ENCODE assay signal across 28 cellular contexts in genomic region chr11:94801866-94802460, GRCh38. TPM values are rescaled to one million over a fixed set of nuclear protein-coding genes. Genes with fewer than 3 reads are reported as not detected.
DNase-seq lines count a peak whose midpoint lies in the region; TF ChIP-seq lines count a peak whose summit lies in the region.
"Had no signal": no experiment of that assay in that cellular context is flagged by ENCODE, and none has a peak within 500 bp of the region (broad histone marks: within the 10 kb centered on the region; RNA-seq: fewer than 3 reads in every experiment).

No MANE protein-coding gene starts in this region.

- intact Hi-C loops in esophagus muscularis mucosa (cut with DNase I) (no loop called here), ovary (cut with DNase I) (no loop called here)

- H3K4me3 ChIP-seq in esophagus muscularis mucosa (no peak overlapping the region), right atrium auricular region (no peak overlapping the region), rectal smooth muscle tissue (ENCODE audit: low read length) (no peak overlapping the region), ovary (no peak overlapping the region)
- H3K4me3 ChIP-seq: adrenal gland; BLaER1 treated with 17β-estradiol and CSF1 and Interleukin-3, amounts not matched to agents 10 nM and 100 nM; body of pancreas; dorsolateral prefrontal cortex; SJCRH30; smooth muscle cell; thyroid gland had no signal

- TF ChIP-seq CTCF in esophagus muscularis mucosa (IDR thresholded peaks at IDR 0.05) (no peak), right atrium auricular region (IDR thresholded peaks at IDR 0.05) (no peak), ovary (IDR thresholded peaks at IDR 0.05) (no peak)

- H3K36me3 ChIP-seq in esophagus muscularis mucosa (peaks cover 0 to 45% (median 23%) of the 10 kb centered on the region in 4 donors), right atrium auricular region (peaks cover 19% of the 10 kb centered on the region), rectal smooth muscle tissue (ENCODE audit: control insufficient read depth, insufficient read depth, low read length) (no peaks in the 10 kb centered on the region), ovary (no peaks in the 10 kb centered on the region)

- DNase-seq in esophagus muscularis mucosa (ENCODE audit: extremely low spot score) (no peak), right atrium auricular region (ENCODE audit: low spot score) (no peak), ovary (no peak), NCI-H2196 (lab: John Stamatoyannopoulos, UW; ENCODE audit: unreplicated experiment) (no peak), RKO (ENCODE audit: low spot score) (no peak), SW480 (ENCODE audit: low spot score) (no peak)
- DNase-seq: activated CD4-positive, alpha-beta T cell treated with anti-CD3 and anti-CD28 coated beads for 4 hours; activated CD8-positive, alpha-beta T cell treated with anti-CD3 and anti-CD28 coated beads, Interleukin-2, amount 10 ng/mL, durations not matched to agents 7 days and 5 days; activated naive CD4-positive, alpha-beta T cell treated with anti-CD3 and anti-CD28 coated beads, Interleukin-2, amount 10 ng/mL, durations not matched to agents 7 days and 5 days; adrenal gland; body of pancreas; cerebellar nuclear complex; COR-L47; HCEC 1CT; Kasumi-1; mesendoderm; naive B cell; NCI-H146; SJCRH30; stimulated activated naive CD8-positive, alpha-beta T cell treated with anti-CD3 and anti-CD28 coated beads, Interleukin-15, Interleukin-2, amounts not matched to agents 100 U/mL and 50 U/mL, for 24 hours; SW 1271; T-helper 9 cell; thyroid gland; WERI-Rb-1 had no signal

- H3K9me3 ChIP-seq in esophagus muscularis mucosa (no peaks in the 10 kb centered on the region), right atrium auricular region (no peaks in the 10 kb centered on the region), ovary (no peaks in the 10 kb centered on the region)
- H3K9me3 ChIP-seq: adrenal gland, body of pancreas, SJCRH30, thyroid gland had no signal

- H3K4me1 ChIP-seq in esophagus muscularis mucosa = peaks cover 42 to 96% (median 95%) of the 10 kb centered on the region in 4 donors
- peaks cover 0 to 93% of the 10 kb centered on the region in 2 donors for H3K4me1 ChIP-seq in right atrium auricular region
- H3K4me1 ChIP-seq in rectal smooth muscle tissue (ENCODE audit: control insufficient read depth, insufficient read depth, low read length) = peaks cover 51% of the 10 kb centered on the region
- peaks cover 16% of the 10 kb centered on the region for H3K4me1 ChIP-seq in ovary (ENCODE audit: insufficient read depth)

- 68% methylated on average over 4 of the region's 4 CpGs for WGBS in esophagus muscularis mucosa
- WGBS in ovary, 3 donors = 89 to 99% (median 96%) methylated on average over 4 of the region's 4 CpGs

- H3K27me3 ChIP-seq in esophagus muscularis mucosa (no peaks in the 10 kb centered on the region), right atrium auricular region (no peaks in the 10 kb centered on the region), rectal smooth muscle tissue (ENCODE audit: control insufficient read depth, insufficient read depth, low read length) (no peaks in the 10 kb centered on the region), ovary (no peaks in the 10 kb centered on the region)
- H3K27me3 ChIP-seq: adrenal gland; BLaER1 treated with 17β-estradiol and CSF1 and Interleukin-3, amounts not matched to agents 10 nM and 100 nM; body of pancreas; dorsolateral prefrontal cortex; SJCRH30; thyroid gland had no signal

- no peak for TF ChIP-seq POLR2A in esophagus muscularis mucosa (IDR thresholded peaks at IDR 0.05; ENCODE audit: low read depth)
- no peak for TF ChIP-seq POLR2A in ovary (IDR thresholded peaks at IDR 0.05)

- H3K9ac ChIP-seq in rectal smooth muscle tissue (ENCODE audit: low read length) = no peak overlapping the region
- H3K9ac ChIP-seq: BLaER1 treated with 17β-estradiol and CSF1 and Interleukin-3, amounts not matched to agents 10 nM and 100 nM had no signal

- TF ChIP-seq EP300 in esophagus muscularis mucosa (IDR thresholded peaks at IDR 0.05) (no peak), ovary (IDR thresholded peaks at IDR 0.05) (no peak)

- H3K27ac ChIP-seq in esophagus muscularis mucosa (replicated peaks in 1 of 4) (peak overlapping the region; percentile 7 to 65 (median 52)), right atrium auricular region (peak overlapping the region; percentile 61 to 79), rectal smooth muscle tissue (ENCODE audit: low read depth, low read length) (peak overlapping the region; percentile 69), ovary (no peak overlapping the region)
- H3K27ac ChIP-seq: BLaER1 treated with 17β-estradiol and CSF1 and Interleukin-3, amounts not matched to agents 10 nM and 100 nM; body of pancreas; SJCRH30; thyroid gland; WERI-Rb-1 had no signal

RNA-seq across cellular contexts. Expression of gene AMOTL1, which starts 33.8 kb away (rescaled TPM):
- total RNA-seq in esophagus muscularis mucosa (100 to 1,000 TPM; 172 to 259 (median 182) TPM), right atrium auricular region (10 to 100 TPM; 56.7 to 59.5 TPM), ovary (10 to 100 TPM in 6 of 7 donors, 1 to 10 TPM in 1; 8.7 to 20.8 (median 13.6) TPM)
- polyA plus RNA-seq in ovary = 10 to 100 TPM in 1 of 2 donors, 1 to 10 TPM in 1; 5.4 to 24.8 TPM

Comparison
In these comparisons a context has a peak if more than half of its experiments do, and no peak if none do; other contexts are left out.
1. H3K27ac ChIP-seq: peak in esophagus muscularis mucosa (4 of 4), right atrium auricular region (2 of 2) and rectal smooth muscle tissue (single experiment); none in ovary (0 of 2).